In genomic region chr2:16022548-16023240, GRCh38 we compare ENCODE assay signal across 21 cellular contexts.
"Had no signal": no experiment of that assay in that cellular context is flagged by ENCODE, and none has a peak within 500 bp of the region (broad histone marks: within the 10 kb centered on the region; RNA-seq: fewer than 3 reads in every experiment).

No MANE protein-coding gene starts in this region.

- ATAC-seq: gastroesophageal sphincter; left ventricle myocardium superior; sciatic nerve; stimulated activated memory B cell treated with anti-CD40 and anti-IgM and Interleukin-4, amounts not matched to agents 10 μg/mL and 1 μg/mL and 100 μg/mL, for 72 hours; stimulated activated naive CD8-positive, alpha-beta T cell treated with anti-CD3 and anti-CD28 coated beads, Interleukin-15, amount 100 ng/mL, for 72 hours had no signal

- H3K9me3 Mint-ChIP-seq: dendritic cell treated with granulocyte-macrophage colony-stimulating factor and Interleukin-4, amounts not matched to agents 40 ng/mL and 50 ng/mL, for 4 days; nephron; stimulated activated naive CD8-positive, alpha-beta T cell treated with anti-CD3 and anti-CD28 coated beads, Interleukin-15, amount 100 ng/mL, for 72 hours had no signal

- H3K4me1 Mint-ChIP-seq: naive B cell; stimulated activated memory B cell treated with anti-CD40 and anti-IgM and Interleukin-4, amounts not matched to agents 10 μg/mL and 1 μg/mL and 100 μg/mL, for 72 hours; stimulated activated naive CD8-positive, alpha-beta T cell treated with anti-CD3 and anti-CD28 coated beads, Interleukin-15, amount 100 ng/mL, for 72 hours had no signal

- H3K4me1 ChIP-seq: gastroesophageal sphincter, spleen, testis, transverse colon had no signal

- H3K4me3 ChIP-seq: esophagus squamous epithelium, gastroesophageal sphincter, lung, spleen, testis, transverse colon had no signal

- H3K27ac ChIP-seq: esophagus squamous epithelium, gastroesophageal sphincter, spleen, testis, transverse colon had no signal

- H3K27me3 ChIP-seq: testis, transverse colon had no signal

- H3K4me3 Mint-ChIP-seq: dendritic cell treated with granulocyte-macrophage colony-stimulating factor and Interleukin-4, amounts not matched to agents 40 ng/mL and 50 ng/mL, for 4 days; naive B cell; nephron; stimulated activated memory B cell treated with anti-CD40 and anti-IgM and Interleukin-4, amounts not matched to agents 10 μg/mL and 1 μg/mL and 100 μg/mL, for 72 hours; stimulated activated naive CD8-positive, alpha-beta T cell treated with anti-CD3 and anti-CD28 coated beads, Interleukin-15, amount 100 ng/mL, for 72 hours had no signal

- H3K9me3 ChIP-seq: esophagus squamous epithelium, gastroesophageal sphincter, spleen, testis, transverse colon had no signal

- H3K27ac Mint-ChIP-seq: dendritic cell treated with granulocyte-macrophage colony-stimulating factor and Interleukin-4, amounts not matched to agents 40 ng/mL and 50 ng/mL, for 4 days; naive B cell; nephron; stimulated activated memory B cell treated with anti-CD40 and anti-IgM and Interleukin-4, amounts not matched to agents 10 μg/mL and 1 μg/mL and 100 μg/mL, for 72 hours; stimulated activated naive CD8-positive, alpha-beta T cell treated with anti-CD3 and anti-CD28 coated beads, Interleukin-15, amount 100 ng/mL, for 72 hours had no signal

- H3K36me3 Mint-ChIP-seq: naive B cell; stimulated activated memory B cell treated with anti-CD40 and anti-IgM and Interleukin-4, amounts not matched to agents 10 μg/mL and 1 μg/mL and 100 μg/mL, for 72 hours had no signal

- H3K36me3 ChIP-seq: esophagus squamous epithelium, gastroesophageal sphincter, spleen, transverse colon had no signal

- DNase-seq: esophagus squamous epithelium; foreskin fibroblast; glutamatergic neuron; left colon; left ventricle myocardium superior; mesenchymal stem cell; naive B cell; posterior cingulate gyrus; spleen; stimulated activated CD4-positive, alpha-beta T cell treated with anti-CD3 and anti-CD28 coated beads, Interleukin-15, amount 100 ng/mL, for 24 hours; stimulated activated CD4-positive, alpha-beta T cell treated with anti-CD3 and anti-CD28 coated beads, Interleukin-1b, Interleukin-23, amount 100 ng/mL, for 48 hours; stimulated activated CD4-positive, alpha-beta T cell treated with anti-CD3 and anti-CD28 coated beads, Interleukin-4, amount 100 ng/mL, for 24 hours; stimulated activated naive CD8-positive, alpha-beta T cell treated with anti-CD3 and anti-CD28 coated beads, Interleukin-15, amount 100 ng/mL, for 72 hours; testis; transverse colon had no signal
